ENCODE assay signal across 8 cellular contexts in the genomic region with DNA sequence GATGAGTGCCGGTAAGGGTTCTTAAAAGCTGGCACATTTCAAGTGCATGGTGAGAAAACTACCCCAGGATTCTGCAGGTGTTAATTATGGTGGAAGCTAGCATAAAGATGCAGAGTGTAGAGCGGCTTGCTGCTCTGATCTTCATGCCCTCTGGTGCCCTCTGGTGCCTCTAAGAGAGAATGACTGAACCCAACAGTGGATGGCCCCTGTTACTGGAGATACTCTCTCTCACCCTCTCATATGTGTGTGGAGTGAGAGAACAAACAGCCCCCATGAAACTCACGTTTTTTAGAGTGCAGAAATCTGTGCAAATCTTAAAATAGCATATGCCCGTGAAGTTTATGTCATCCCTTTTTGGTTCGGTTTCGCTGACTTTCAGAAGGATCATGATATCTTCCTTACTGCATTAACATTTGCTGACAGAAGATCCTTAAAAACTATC.
DNase-seq lines count a peak whose midpoint lies in the region; ATAC-seq, FAIRE-seq and TF ChIP-seq lines count a peak whose summit lies in the region.

No MANE protein-coding gene starts in this region.

- CTCF ChIA-PET in endothelial cell of umbilical vein (lab: Charles Lee) = interaction anchor here (0.5 to 3.3 kb wide), 13 partner anchors 8 to 1236 kb away, joined by 3 to 33 read pairs (median 5); no protein-coding TSS in a partner anchor

- no peaks in the 10 kb centered on the region for H3K4me1 ChIP-seq in endothelial cell of umbilical vein (ENCODE audit: control insufficient read depth, extremely low read depth, insufficient read depth, low read length)

- ATAC-seq in GM19467 (IDR thresholded peaks at IDR 0.05; ENCODE audit: unreplicated experiment) (peak; percentile 91), HG03469 (IDR thresholded peaks at IDR 0.05; ENCODE audit: unreplicated experiment) (peak; percentile 98)

- no peak for FAIRE-seq in D721Med (lab: Jason Lieb, UNC)
- peak; percentile 78 for FAIRE-seq in endothelial cell of umbilical vein (lab: Jason Lieb, UNC)

- H3K27me3 ChIP-seq in endothelial cell of umbilical vein (ENCODE audit: control insufficient read depth in 2 of 2, insufficient read depth in 2 of 2, low read length in 2 of 2) = no peaks in the 10 kb centered on the region

- no peaks in the 10 kb centered on the region for H3K9me1 ChIP-seq in endothelial cell of umbilical vein (replicated peaks; ENCODE audit: control insufficient read depth, extremely low read depth, insufficient read depth, low read length)

- no TSS peak for BruUV-seq in endothelial cell of umbilical vein (replicated peaks; lab: Mats Ljungman, UMichigan)

- no peak for TF ChIP-seq POLR2A in endothelial cell of umbilical vein (IDR thresholded peaks at IDR 0.05; ENCODE audit: low read depth, low read length)

- dilution Hi-C loops in endothelial cell of umbilical vein (cut with MboI; ENCODE audit: extremely low pct_ligation_motif_present, low sequenced_read_pairs) = no loop called here

- no peak overlapping the region for H2AFZ ChIP-seq in endothelial cell of umbilical vein (ENCODE audit: low read depth, low read length)

- no peaks in the 10 kb centered on the region for H3K36me3 ChIP-seq in endothelial cell of umbilical vein (ENCODE audit: control insufficient read depth in 2 of 2, extremely low read depth in 1 of 2, insufficient read depth in 2 of 2, low read length in 2 of 2)

- H3K27ac ChIP-seq in endothelial cell of umbilical vein (ENCODE audit: insufficient read depth, low read depth, low read length) = no peak overlapping the region

- H3K9me3 ChIP-seq in endothelial cell of umbilical vein (replicated peaks; ENCODE audit: control insufficient read depth, insufficient read depth, low read length) = no peaks in the 10 kb centered on the region

- H3K9ac ChIP-seq in endothelial cell of umbilical vein (replicated peaks; ENCODE audit: extremely low read depth, insufficient read depth, low read length) = no peak overlapping the region

- no peak overlapping the region for H3K4me2 ChIP-seq in endothelial cell of umbilical vein (ENCODE audit: insufficient read depth, low read length)

- TF ChIP-seq CTCF in D721Med (IDR thresholded peaks at IDR 0.05; ENCODE audit: insufficient read depth, missing control alignments) (peak; percentile 80), endothelial cell of umbilical vein (IDR thresholded peaks at IDR 0.05; ENCODE audit: extremely low read depth in 1 of 2, insufficient read depth in 1 of 2, low read depth in 1 of 2, low read length in 2 of 2) (peak; percentile 69 to 74)

- H4K20me1 ChIP-seq in endothelial cell of umbilical vein (replicated peaks; ENCODE audit: control insufficient read depth, extremely low read depth, insufficient read depth, low read length) = no peaks in the 10 kb centered on the region

- peak; percentile 11 for DNase-seq in D721Med (ENCODE audit: insufficient read length, low spot score)
- peak; percentile 75 for DNase-seq in NCI-H69 (lab: John Stamatoyannopoulos, UW)
- peak; percentile 3 to 33 for DNase-seq in activated CD4-positive, alpha-beta T cell treated with anti-CD3 and anti-CD28 coated beads, Interleukin-2, amount 50 U/mL, for 24 hours (ENCODE audit: low read depth in 1 of 2, low spot score in 1 of 2)
- DNase-seq in endothelial cell of umbilical vein (ENCODE audit: low read depth, low spot score) = peak; percentile 60
- peak; percentile 56 for DNase-seq in mucosa of gallbladder (ENCODE audit: low spot score)
- DNase-seq in stromal cell of bone marrow (ENCODE audit: low read depth) = peak; percentile 31

- intact Hi-C loops in endothelial cell of umbilical vein (cut with micrococcal nuclease) = loop anchor here (1.0 to 10.0 kb wide), 4 partner anchors 350 to 687 kb away; no protein-coding TSS in a partner anchor

- H3K4me3 ChIP-seq in endothelial cell of umbilical vein (replicated peaks in 1 of 3; ENCODE audit: insufficient read depth in 1 of 3, low read depth in 1 of 3, low read length in 3 of 3) = no peak overlapping the region

- no peaks in the 10 kb centered on the region for H3K79me2 ChIP-seq in endothelial cell of umbilical vein (ENCODE audit: control insufficient read depth, insufficient read depth, low read length)

- POLR2A ChIA-PET in endothelial cell of umbilical vein (lab: Charles Lee) = no interaction called here

TF ChIP-seq in endothelial cell of umbilical vein, 7 proteins besides CTCF, POLR2A, EP300 and RAD21:
- TF ChIP-seq POLR2AphosphoS5 (IDR thresholded peaks at IDR 0.05; ENCODE audit: insufficient read depth, low read depth, low read length) (no peak), EZH2 (IDR thresholded peaks at IDR 0.05; ENCODE audit: borderline replicate concordance, low read depth, low read length, severe bottlenecking) (no peak), MYC (IDR thresholded peaks at IDR 0.05; ENCODE audit: low read depth, low read length) (no peak), GATA2 (IDR thresholded peaks at IDR 0.05; ENCODE audit: insufficient read depth, insufficient read length, low read depth, low read length) (no peak), FOS (IDR thresholded peaks at IDR 0.05; ENCODE audit: borderline replicate concordance, insufficient read depth, low read length) (no peak), JUN (IDR thresholded peaks at IDR 0.05; ENCODE audit: borderline replicate concordance, insufficient read depth, insufficient read length, low read depth) (no peak)
- TF ChIP-seq, protein P1, sequence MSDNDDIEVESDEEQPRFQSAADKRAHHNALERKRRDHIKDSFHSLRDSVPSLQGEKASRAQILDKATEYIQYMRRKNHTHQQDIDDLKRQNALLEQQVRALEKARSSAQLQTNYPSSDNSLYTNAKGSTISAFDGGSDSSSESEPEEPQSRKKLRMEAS (IDR thresholded peaks at IDR 0.05; ENCODE audit: insufficient read depth, insufficient read length) = no peak

Comparison
In these comparisons a context has a peak if more than half of its experiments do, and no peak if none do; other contexts are left out.
1. DNase-seq: peak in every context shown above with its lines; median percentile 75 in NCI-H69; 60 in endothelial cell of umbilical vein; 56 in mucosa of gallbladder; 31 in stromal cell of bone marrow; 18 in activated CD4-positive, alpha-beta T cell treated with anti-CD3 and anti-CD28 coated beads, Interleukin-2, amount 50 U/mL, for 24 hours; 11 in D721Med.